Comparison of ENCODE assay signal across 9 cellular contexts in the genomic region with DNA sequence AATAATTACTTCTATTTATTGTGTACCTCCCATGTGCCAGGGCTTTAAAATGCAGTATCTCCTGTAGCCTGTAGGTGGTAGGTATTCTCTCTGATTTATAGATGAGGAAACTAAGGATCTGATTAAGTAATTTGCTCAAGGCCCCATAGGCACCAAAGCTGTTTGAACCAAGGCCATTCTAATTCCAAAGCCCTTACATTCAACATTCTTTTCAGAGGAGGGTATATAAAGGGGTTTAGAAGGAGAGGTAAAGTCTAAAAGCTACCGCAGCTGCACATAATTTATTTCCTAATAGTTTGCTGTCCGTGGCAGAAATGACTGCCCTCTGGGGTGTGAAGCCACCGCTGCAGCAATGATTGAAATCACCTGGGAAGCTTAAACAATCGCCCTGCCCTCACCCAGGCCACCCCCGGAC.
DNase-seq lines count a peak whose midpoint lies in the region; ATAC-seq, FAIRE-seq and TF ChIP-seq lines count a peak whose summit lies in the region.
"Had no signal": no experiment of that assay in that cellular context is flagged by ENCODE, and none has a peak within 500 bp of the region (broad histone marks: within the 10 kb centered on the region; RNA-seq: fewer than 3 reads in every experiment).

No MANE protein-coding gene starts in this region.

- CTCF ChIA-PET in endothelial cell of umbilical vein (lab: Charles Lee), result interaction anchor here (1.0 to 3.1 kb wide), 17 partner anchors 7 to 95 kb away, joined by 3 to 27 read pairs (median 5); a partner anchor contains a TSS

- ATAC-seq in psoas muscle (peak; percentile 38 to 46 (median 40)), HG03521 (IDR thresholded peaks at IDR 0.05; ENCODE audit: unreplicated experiment) (no peak)

- TF ChIP-seq POLR2A in endothelial cell of umbilical vein (IDR thresholded peaks at IDR 0.05; ENCODE audit: low read depth, low read length), result no peak

- H3K9me3 ChIP-seq in endothelial cell of umbilical vein (replicated peaks; ENCODE audit: control insufficient read depth, insufficient read depth, low read length) (no peaks in the 10 kb centered on the region), psoas muscle (no peaks in the 10 kb centered on the region)

- H3K36me3 ChIP-seq in GM06990 (ENCODE audit: control insufficient read depth, insufficient read depth, low read length) (no peaks in the 10 kb centered on the region), endothelial cell of umbilical vein (ENCODE audit: control insufficient read depth in 2 of 2, extremely low read depth in 1 of 2, insufficient read depth in 2 of 2, low read length in 2 of 2) (no peaks in the 10 kb centered on the region), psoas muscle (ENCODE audit: insufficient read depth in 1 of 2, low read depth in 1 of 2) (peaks cover 8 to 36% of the 10 kb centered on the region in 2 donors)

- H3K4me3 ChIP-seq in GM06990 (replicated peaks; ENCODE audit: low read depth, low read length), result no peak overlapping the region
- no peak overlapping the region for H3K4me3 ChIP-seq in endothelial cell of umbilical vein (replicated peaks in 1 of 3; ENCODE audit: insufficient read depth in 1 of 3, low read depth in 1 of 3, low read length in 3 of 3)
- no peak overlapping the region for H3K4me3 ChIP-seq in psoas muscle

- H3K4me2 ChIP-seq in endothelial cell of umbilical vein (ENCODE audit: insufficient read depth, low read length), result no peak overlapping the region

- no peaks in the 10 kb centered on the region for H3K9me1 ChIP-seq in endothelial cell of umbilical vein (replicated peaks; ENCODE audit: control insufficient read depth, extremely low read depth, insufficient read depth, low read length)

- H3K79me2 ChIP-seq in endothelial cell of umbilical vein (ENCODE audit: control insufficient read depth, insufficient read depth, low read length), result no peaks in the 10 kb centered on the region

- dilution Hi-C loops in endothelial cell of umbilical vein (cut with MboI; ENCODE audit: extremely low pct_ligation_motif_present, low sequenced_read_pairs), result no loop called here

- WGBS in psoas muscle, 3 donors, result 75 to 77% (median 77%) methylated on average over 5 of the region's 5 CpGs

- H2AFZ ChIP-seq in endothelial cell of umbilical vein (ENCODE audit: low read depth, low read length), result no peak overlapping the region

- no peak overlapping the region for H3K27ac ChIP-seq in endothelial cell of umbilical vein (ENCODE audit: insufficient read depth, low read depth, low read length)
- H3K27ac ChIP-seq in psoas muscle, result peak overlapping the region; percentile 56

- intact Hi-C loops in endothelial cell of umbilical vein (cut with micrococcal nuclease), result loop anchor here (5.0 kb wide), 1 partner anchor 38 kb away; no protein-coding TSS in a partner anchor
- intact Hi-C loops in psoas muscle (cut with DNase I), result no loop called here

- TF ChIP-seq CTCF in GM06990 (IDR thresholded peaks at IDR 0.05; ENCODE audit: insufficient read depth, low read length, poor library complexity, severe bottlenecking), result peak; percentile 29
- peak; percentile 4 to 6 for TF ChIP-seq CTCF in endothelial cell of umbilical vein (IDR thresholded peaks at IDR 0.05; ENCODE audit: extremely low read depth in 1 of 2, insufficient read depth in 1 of 2, low read depth in 1 of 2, low read length in 2 of 2)
- TF ChIP-seq CTCF in psoas muscle (IDR thresholded peaks at IDR 0.05), result peak; percentile 17
- no peak for TF ChIP-seq CTCF in GM20000 (IDR thresholded peaks at IDR 0.05; ENCODE audit: extremely low read depth, missing control alignments)

- DNase-seq in GM06990 (ENCODE audit: extremely low read depth, insufficient read length) (no peak), NCI-H69 (lab: John Stamatoyannopoulos, UW) (peak; percentile 63), endothelial cell of umbilical vein (ENCODE audit: low read depth, low spot score) (peak; percentile 25), psoas muscle (no peak), DMS79 (lab: John Stamatoyannopoulos, UW) (no peak), GM20000 (ENCODE audit: low spot score) (no peak)
- DNase-seq in activated CD4-positive, alpha-beta T cell treated with anti-CD3 and anti-CD28 coated beads, Interleukin-2, amount 50 U/mL, for 4 hours, result no peak
- DNase-seq: NCI-H345 had no signal

- no peaks in the 10 kb centered on the region for H3K27me3 ChIP-seq in GM06990 (replicated peaks; ENCODE audit: control insufficient read depth, insufficient read depth, low read length)
- H3K27me3 ChIP-seq in endothelial cell of umbilical vein (ENCODE audit: control insufficient read depth in 2 of 2, insufficient read depth in 2 of 2, low read length in 2 of 2), result no peaks in the 10 kb centered on the region
- no peaks in the 10 kb centered on the region for H3K27me3 ChIP-seq in psoas muscle (ENCODE audit: insufficient read depth in 3 of 3, low read length in 2 of 3)

- H3K9ac ChIP-seq in endothelial cell of umbilical vein (replicated peaks; ENCODE audit: extremely low read depth, insufficient read depth, low read length), result no peak overlapping the region

- no TSS peak for BruUV-seq in endothelial cell of umbilical vein (replicated peaks; lab: Mats Ljungman, UMichigan)

- H3K4me1 ChIP-seq in endothelial cell of umbilical vein (ENCODE audit: control insufficient read depth, extremely low read depth, insufficient read depth, low read length) (no peaks in the 10 kb centered on the region), psoas muscle (peaks cover 16% of the 10 kb centered on the region)

- FAIRE-seq in endothelial cell of umbilical vein (lab: Jason Lieb, UNC), result no peak

- no peaks in the 10 kb centered on the region for H4K20me1 ChIP-seq in endothelial cell of umbilical vein (replicated peaks; ENCODE audit: control insufficient read depth, extremely low read depth, insufficient read depth, low read length)

- POLR2A ChIA-PET in endothelial cell of umbilical vein (lab: Charles Lee), result interaction anchor here (1.0 kb wide), 1 partner anchor 14 kb away, joined by 3 read pairs; no protein-coding TSS in a partner anchor

TF ChIP-seq in endothelial cell of umbilical vein, 7 proteins besides CTCF, POLR2A, EP300 and RAD21:
- TF ChIP-seq, protein P1, sequence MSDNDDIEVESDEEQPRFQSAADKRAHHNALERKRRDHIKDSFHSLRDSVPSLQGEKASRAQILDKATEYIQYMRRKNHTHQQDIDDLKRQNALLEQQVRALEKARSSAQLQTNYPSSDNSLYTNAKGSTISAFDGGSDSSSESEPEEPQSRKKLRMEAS (IDR thresholded peaks at IDR 0.05; ENCODE audit: insufficient read depth, insufficient read length), result no peak
- TF ChIP-seq JUN (IDR thresholded peaks at IDR 0.05; ENCODE audit: borderline replicate concordance, insufficient read depth, insufficient read length, low read depth) (no peak), FOS (IDR thresholded peaks at IDR 0.05; ENCODE audit: borderline replicate concordance, insufficient read depth, low read length) (no peak), GATA2 (IDR thresholded peaks at IDR 0.05; ENCODE audit: insufficient read depth, insufficient read length, low read depth, low read length) (no peak), EZH2 (IDR thresholded peaks at IDR 0.05; ENCODE audit: borderline replicate concordance, low read depth, low read length, severe bottlenecking) (no peak), POLR2AphosphoS5 (IDR thresholded peaks at IDR 0.05; ENCODE audit: insufficient read depth, low read depth, low read length) (no peak), MYC (IDR thresholded peaks at IDR 0.05; ENCODE audit: low read depth, low read length) (no peak)

Comparison
In these comparisons a context has a peak if more than half of its experiments do, and no peak if none do; other contexts are left out.
1. DNase-seq: peak in NCI-H69 (single experiment) and endothelial cell of umbilical vein (single experiment); none in GM06990 (single experiment), psoas muscle (0 of 2), activated CD4-positive, alpha-beta T cell treated with anti-CD3 and anti-CD28 coated beads, Interleukin-2, amount 50 U/mL, for 4 hours (0 of 2), DMS79 (single experiment) and GM20000 (single experiment).